In genomic region chr14:38867561-38868150, GRCh38 we compare ENCODE assay signal across 8 cellular contexts.
A peak's percentile ranks its signal among the peaks of the same experiment; 100 is the strongest.
DNase-seq lines count a peak whose midpoint lies in the region; ATAC-seq and TF ChIP-seq lines count a peak whose summit lies in the region.

No MANE protein-coding gene starts in this region.

- peaks cover 25% of the 10 kb centered on the region for H3K4me1 ChIP-seq in BE2C

- TF ChIP-seq CTCF in BE2C (IDR thresholded peaks at IDR 0.05; ENCODE audit: low read depth, low read length): peak; percentile 93

- H3K4me3 ChIP-seq in BE2C (ENCODE audit: low read depth, low read length): no peak overlapping the region

- H3K27me3 ChIP-seq in BE2C: no peaks in the 10 kb centered on the region

- DNase-seq in BE2C (peak; percentile 88), NCI-H2196 treated with DMSO at 0.1 percent for 48 hours (lab: John Stamatoyannopoulos, UW; ENCODE audit: unreplicated experiment) (peak; percentile 58), cerebellar cortex (ENCODE audit: low spot score) (peak; percentile 67), kidney glomerular epithelial cell (lab: John Stamatoyannopoulos, UW) (peak; percentile 41)
- peak; percentile 21 for DNase-seq in activated CD4-positive, CD25-positive, alpha-beta regulatory T cell treated with anti-CD3 and anti-CD28 coated beads, Interleukin-2, amount 50 U/mL, for 16 hours (ENCODE audit: low read depth, low spot score)
- peak; percentile 57 for DNase-seq in stimulated activated CD4-positive, alpha-beta T cell treated with anti-CD3 and anti-CD28 coated beads, Interleukin-4, amount 100 ng/mL, for 24 hours

- peak; percentile 95 for ATAC-seq in GM19023 (IDR thresholded peaks at IDR 0.05; ENCODE audit: unreplicated experiment)
- peak; percentile 95 for ATAC-seq in HG03135 (IDR thresholded peaks at IDR 0.05; ENCODE audit: unreplicated experiment)

- peaks cover 3% of the 10 kb centered on the region for H3K36me3 ChIP-seq in BE2C

- no peaks in the 10 kb centered on the region; the same call in 1 of the 2 replicates for H3K9me3 ChIP-seq in BE2C

Comparison
In these comparisons a context has a peak if more than half of its experiments do, and no peak if none do; other contexts are left out.
1. DNase-seq: peak in every context shown above with its lines; median percentile 88 in BE2C; 67 in cerebellar cortex; 58 in NCI-H2196 treated with DMSO at 0.1 percent for 48 hours; 57 in stimulated activated CD4-positive, alpha-beta T cell treated with anti-CD3 and anti-CD28 coated beads, Interleukin-4, amount 100 ng/mL, for 24 hours; 41 in kidney glomerular epithelial cell; 21 in activated CD4-positive, CD25-positive, alpha-beta regulatory T cell treated with anti-CD3 and anti-CD28 coated beads, Interleukin-2, amount 50 U/mL, for 16 hours.